ENCODE assay signal across 8 cellular contexts in the genomic region with DNA sequence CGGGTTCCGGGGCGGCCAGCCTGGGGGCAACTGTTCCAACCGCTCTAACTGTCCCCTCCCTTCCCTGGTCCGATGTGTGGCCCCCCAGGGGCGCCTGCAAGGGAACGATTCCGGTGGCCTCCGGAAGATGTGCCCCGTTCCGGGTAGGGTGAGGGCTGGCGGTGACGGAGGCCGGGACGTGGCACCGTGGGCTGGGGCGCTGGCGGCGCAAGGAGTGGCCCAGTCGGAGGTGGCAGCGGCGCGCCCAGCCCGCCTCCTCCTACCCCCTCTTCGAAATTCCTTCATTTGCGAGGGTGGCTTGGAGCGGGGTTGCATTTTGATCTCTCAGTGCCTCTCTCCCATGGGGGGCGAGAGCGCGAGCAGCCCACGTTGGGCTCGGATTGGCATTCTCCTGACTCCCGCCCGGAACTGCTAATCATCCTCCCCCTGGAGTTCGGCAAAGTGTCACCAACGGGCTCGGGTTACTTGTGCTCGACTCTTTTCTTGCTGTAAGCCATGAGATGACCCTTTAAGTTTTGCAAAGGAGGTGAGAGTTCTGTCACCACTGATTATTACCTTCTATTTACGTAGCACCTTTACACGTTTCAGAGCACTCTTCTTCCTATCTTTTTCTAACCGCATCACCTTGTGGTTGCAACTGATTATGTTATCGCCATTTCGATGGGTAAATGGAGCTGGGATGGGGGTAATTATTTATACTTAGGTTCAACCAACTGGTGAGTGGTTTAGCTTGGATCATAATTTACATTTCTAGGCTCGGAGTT. TPM values are rescaled to one million over a fixed set of nuclear protein-coding genes. Genes with fewer than 3 reads are reported as not detected.
DNase-seq lines count a peak whose midpoint lies in the region; ATAC-seq and TF ChIP-seq lines count a peak whose summit lies in the region.

No MANE protein-coding gene starts in this region.

- H3K4me1 Mint-ChIP-seq in endothelial cell (ENCODE audit: unreplicated experiment), result peaks cover 31% of the 10 kb centered on the region

- TF ChIP-seq CTCF in endothelial cell (IDR thresholded peaks at IDR 0.05; ENCODE audit: unreplicated experiment), result no peak

- H3K36me3 Mint-ChIP-seq in endothelial cell (ENCODE audit: low read depth, unreplicated experiment), result peaks cover 14% of the 10 kb centered on the region

- DNase-seq in NK-92 treated with Interleukin-12 subunit alpha and Interleukin-12 subunit beta, amount 100 ng/mL, for 24 hours (lab: John Stamatoyannopoulos, UW), result peak; percentile 40
- DNase-seq in NK-92 (lab: John Stamatoyannopoulos, UW; ENCODE audit: unreplicated experiment) (no peak), NCI-H510A treated with DMSO at 0.1 percent for 48 hours (lab: John Stamatoyannopoulos, UW) (peak; percentile 22), endothelial cell (ENCODE audit: low spot score) (peak; percentile 56), middle frontal gyrus (ENCODE audit: extremely low spot score, low spot score) (peak; percentile 22)
- DNase-seq in activated CD8-positive, alpha-beta memory T cell treated with anti-CD3 and anti-CD28 coated beads for 48 hours (ENCODE audit: low read depth in 2 of 3, low spot score in 2 of 3), result peak; percentile 36 to 62 (median 38)
- peak; percentile 18 to 33 for DNase-seq in stimulated activated CD8-positive, alpha-beta memory T cell treated with anti-CD3 and anti-CD28 coated beads, Interleukin-4, amount 100 ng/mL, for 1 hour (ENCODE audit: low read depth in 2 of 2, low spot score in 1 of 2)

- ATAC-seq in HG03025 (IDR thresholded peaks at IDR 0.05; ENCODE audit: low FRiP score, unreplicated experiment), result peak; percentile 38

- peak overlapping the region; percentile 94 for H3K27ac Mint-ChIP-seq in endothelial cell (ENCODE audit: unreplicated experiment)

- H3K9me3 Mint-ChIP-seq in endothelial cell (ENCODE audit: unreplicated experiment), result no peaks in the 10 kb centered on the region

- H3K4me3 Mint-ChIP-seq in endothelial cell (ENCODE audit: unreplicated experiment), result peak overlapping the region; percentile 97

- H3K27me3 Mint-ChIP-seq in endothelial cell (ENCODE audit: unreplicated experiment), result peaks cover 10% of the 10 kb centered on the region

RNA-seq across cellular contexts. Expression of a gene that starts 0.7 kb away (rescaled TPM):
- total RNA-seq in endothelial cell (ENCODE audit: unreplicated experiment), result 82.4 TPM

RNA-seq across cellular contexts. Expression of a gene that starts 38.7 kb away (rescaled TPM):
- total RNA-seq in endothelial cell (ENCODE audit: unreplicated experiment), result not detected

RNA-seq across cellular contexts. Expression of a gene that starts 53.4 kb away (rescaled TPM):
- 1,901 TPM for total RNA-seq in endothelial cell (ENCODE audit: unreplicated experiment)
